Comparison of ENCODE assay signal across 31 cellular contexts in genomic region chr10:121661451-121661851, GRCh38.
"Had no signal": no experiment of that assay in that cellular context is flagged by ENCODE, and none has a peak within 500 bp of the region (broad histone marks: within the 10 kb centered on the region; RNA-seq: fewer than 3 reads in every experiment).

No MANE protein-coding gene starts in this region.

- H3K36me3 ChIP-seq: breast epithelium, Peyer's patch had no signal

- H3K27me3 ChIP-seq: body of pancreas, breast epithelium, Peyer's patch had no signal

- H3K27ac ChIP-seq: body of pancreas, breast epithelium, Peyer's patch, VCaP had no signal

- DNase-seq: activated B cell treated with CpG ODN at 0.5 μM for 24 hours; activated CD4-positive, alpha-beta memory T cell treated with anti-CD3 and anti-CD28 coated beads for 36 hours; activated CD4-positive, alpha-beta T cell treated with anti-CD3 and anti-CD28 coated beads for 4 hours; activated CD4-positive, alpha-beta T cell treated with anti-CD3 and anti-CD28 coated beads, Interleukin-2, amount 50 U/mL, for 1 hour; activated CD4-positive, CD25-positive, alpha-beta regulatory T cell treated with anti-CD3 and anti-CD28 coated beads, Interleukin-2, amount 50 U/mL, for 72 hours; activated CD8-positive, alpha-beta memory T cell treated with anti-CD3 and anti-CD28 coated beads, Interleukin-2, amount 50 U/mL, for 48 hours; activated effector memory CD4-positive, alpha-beta T cell treated with anti-CD3 and anti-CD28 coated beads, Interleukin-2, amount 50 U/mL, for 16 hours; activated naive CD4-positive, alpha-beta T cell; activated naive CD4-positive, alpha-beta T cell treated with anti-CD3 and anti-CD28 coated beads, Interleukin-2, amount 50 U/mL, for 16 hours; activated naive CD8-positive, alpha-beta T cell treated with anti-CD3 and anti-CD28 coated beads for 36 hours; activated T-cell treated with anti-CD3 and anti-CD28 coated beads, Interleukin-2, amount 50 U/mL, for 48 hours; amniotic stem cell; body of pancreas; Karpas-422; KBM-7; NCI-H1105 treated with DMSO at 0.1 percent for 48 hours; NCI-H1436; NCI-H1694; NCI-H1930; NCI-H2081 treated with DMSO at 0.1 percent for 48 hours; NCI-H345; NCI-H524 treated with DMSO at 0.1 percent for 48 hours; PC-3; Peyer's patch; Right ventricle myocardium superior; SW 1271; T-helper 1 cell; T-helper 2 cell; T-helper 9 cell had no signal

- H3K9me3 ChIP-seq: body of pancreas, breast epithelium, Peyer's patch had no signal

- H3K4me1 ChIP-seq: body of pancreas, breast epithelium, Peyer's patch had no signal

- ATAC-seq: body of pancreas, PC-3 had no signal

- H3K4me3 ChIP-seq: body of pancreas, breast epithelium, Peyer's patch had no signal
